Comparison of ENCODE assay signal across 8 cellular contexts in genomic region chr7:158781976-158782637, GRCh38.
"Had no signal": no experiment of that assay in that cellular context is flagged by ENCODE, and none has a peak within 500 bp of the region (broad histone marks: within the 10 kb centered on the region; RNA-seq: fewer than 3 reads in every experiment).

No MANE protein-coding gene starts in this region.

- H3K4me3 ChIP-seq: smooth muscle cell, upper lobe of right lung had no signal

- H3K9me3 ChIP-seq: upper lobe of right lung had no signal

- H3K27me3 ChIP-seq: upper lobe of right lung had no signal

- DNase-seq: activated B cell treated with CpG ODN at 0.5 μM for 24 hours; activated CD8-positive, alpha-beta memory T cell treated with anti-CD3 and anti-CD28 coated beads for 24 hours; caudate nucleus; cortex of kidney; effector memory CD4-positive, alpha-beta T cell; T-helper 17 cell; upper lobe of right lung had no signal
